ENCODE assay signal across 8 cellular contexts in genomic region chr1:158112994-158113758, GRCh38.
A peak's percentile ranks its signal among the peaks of the same experiment; 100 is the strongest.
DNase-seq lines count a peak whose midpoint lies in the region; TF ChIP-seq lines count a peak whose summit lies in the region.

No MANE protein-coding gene starts in this region.

- TF ChIP-seq POLR2A in NB4 (IDR thresholded peaks at IDR 0.05; ENCODE audit: extremely low read depth, insufficient read length), result no peak
- TF ChIP-seq POLR2A in uterus (IDR thresholded peaks at IDR 0.05), result no peak

- CTCF ChIA-PET in Calu3 (lab: Charles Lee), result interaction anchor here (0.7 to 1.6 kb wide), 8 partner anchors 8 to 150 kb away, joined by 3 to 7 read pairs (median 4); no protein-coding TSS in a partner anchor

- H3K9me3 ChIP-seq in uterus, result no peaks in the 10 kb centered on the region

- BruUV-seq in Calu3 (replicated peaks; lab: Mats Ljungman, UMichigan), result no TSS peak

- H3K27ac Mint-ChIP-seq in Calu3 (ENCODE audit: unreplicated experiment), result no peak overlapping the region
- peak overlapping the region; percentile 10 to 80 (median 60) for H3K27ac Mint-ChIP-seq in nephron

- H3K27me3 Mint-ChIP-seq in Calu3 (ENCODE audit: unreplicated experiment) (peaks cover 40% of the 10 kb centered on the region), nephron (ENCODE audit: low read depth) (peaks cover 49% of the 10 kb centered on the region)

- no peaks in the 10 kb centered on the region for H3K4me1 ChIP-seq in uterus

- H3K9me3 Mint-ChIP-seq in Calu3 (ENCODE audit: low read depth, unreplicated experiment) (no peaks in the 10 kb centered on the region), nephron (peaks cover 3% of the 10 kb centered on the region)

- H3K4me3 Mint-ChIP-seq in Calu3 (ENCODE audit: low read depth, unreplicated experiment) (peak overlapping the region; percentile 67), nephron (peak overlapping the region; percentile 84 to 86 (median 84))

- no peak overlapping the region for H3K27ac ChIP-seq in uterus

- H3K36me3 ChIP-seq in uterus, result no peaks in the 10 kb centered on the region

- peaks cover 10% of the 10 kb centered on the region for H3K4me1 Mint-ChIP-seq in Calu3 (ENCODE audit: low read depth, unreplicated experiment)
- H3K4me1 Mint-ChIP-seq in nephron, result peaks cover 27% of the 10 kb centered on the region

- peak; percentile 75 for DNase-seq in Calu3
- peak; percentile 70 for DNase-seq in NB4 (ENCODE audit: low read depth)
- DNase-seq in activated CD8-positive, alpha-beta memory T cell treated with anti-CD3 and anti-CD28 coated beads for 24 hours, result peak; percentile 77
- peak; percentile 13 for DNase-seq in fibroblast of peridontal ligament (ENCODE audit: extremely low read depth)
- peak in 1 of 2 donors; percentile 37 for DNase-seq in uterus
- DNase-seq in amniotic stem cell (lab: John Stamatoyannopoulos, UW), result no peak
- no peak for DNase-seq in inferior parietal cortex (ENCODE audit: extremely low spot score)

- H3K4me3 ChIP-seq in NB4 (ENCODE audit: low read depth, low read length) (peak overlapping the region; percentile 42), uterus (peak overlapping the region; percentile 15 to 46)

- intact Hi-C loops in Calu3 (cut with micrococcal nuclease; ENCODE audit: unreplicated experiment) (loop anchor here (2.0 kb wide), 1 partner anchor 120 kb away; the partner anchor contains the start of gene KIRREL1), uterus (cut with DNase I; ENCODE audit: low total_unique reads) (no loop called here)

- TF ChIP-seq CTCF in Calu3 (IDR thresholded peaks at IDR 0.05; ENCODE audit: unreplicated experiment) (peak; percentile 69), NB4 (IDR thresholded peaks at IDR 0.05; ENCODE audit: low read depth, low read length) (no peak), nephron (IDR thresholded peaks at IDR 0.05; ENCODE audit: unreplicated experiment in 3 of 3) (peak; percentile 45 to 71 (median 48)), uterus (IDR thresholded peaks at IDR 0.05) (peak; percentile 34 to 57 (median 45))

- H3K27me3 ChIP-seq in uterus, result no peaks in the 10 kb centered on the region

- H3K36me3 Mint-ChIP-seq in Calu3 (ENCODE audit: insufficient read depth, unreplicated experiment) (no peaks in the 10 kb centered on the region), nephron (ENCODE audit: low read depth) (peaks cover 8% of the 10 kb centered on the region)

Comparison
In these comparisons a context has a peak if more than half of its experiments do, and no peak if none do; other contexts are left out.
1. DNase-seq: peak in Calu3 (single experiment), NB4 (single experiment), activated CD8-positive, alpha-beta memory T cell treated with anti-CD3 and anti-CD28 coated beads for 24 hours (single experiment) and fibroblast of peridontal ligament (single experiment); none in amniotic stem cell (single experiment) and inferior parietal cortex (single experiment).